Comparison of ENCODE assay signal across 9 cellular contexts in genomic region chr9:19517202-19517942, GRCh38.
DNase-seq lines count a peak whose midpoint lies in the region; ATAC-seq and TF ChIP-seq lines count a peak whose summit lies in the region.
"Had no signal": no experiment of that assay in that cellular context is flagged by ENCODE, and none has a peak within 500 bp of the region (broad histone marks: within the 10 kb centered on the region; RNA-seq: fewer than 3 reads in every experiment).

No MANE protein-coding gene starts in this region.

- no peaks in the 10 kb centered on the region for H3K9me3 ChIP-seq in mammary epithelial cell (replicated peaks; ENCODE audit: insufficient read depth, low read length)

- no peak overlapping the region for H3K27ac Mint-ChIP-seq in activated naive CD8-positive, alpha-beta T cell treated with anti-CD3 and anti-CD28 coated beads, Interleukin-2, amount 50 U/mL, for 24 hours
- H3K27ac Mint-ChIP-seq in activated naive CD8-positive, alpha-beta T cell treated with anti-CD3 and anti-CD28 coated beads for 36 hours: no peak overlapping the region
- H3K27ac Mint-ChIP-seq in stimulated activated effector memory CD8-positive, alpha-beta T cell treated with anti-CD3 and anti-CD28 coated beads, Interleukin-12 subunit alpha, Interleukin-12 subunit beta, amount 100 ng/mL, for 72 hours: no peak overlapping the region

- no peaks in the 10 kb centered on the region for H3K36me3 Mint-ChIP-seq in activated naive CD8-positive, alpha-beta T cell treated with anti-CD3 and anti-CD28 coated beads, Interleukin-2, amount 50 U/mL, for 24 hours (ENCODE audit: low read depth)
- no peaks in the 10 kb centered on the region for H3K36me3 Mint-ChIP-seq in activated naive CD8-positive, alpha-beta T cell treated with anti-CD3 and anti-CD28 coated beads for 36 hours
- H3K36me3 Mint-ChIP-seq in stimulated activated effector memory CD8-positive, alpha-beta T cell treated with anti-CD3 and anti-CD28 coated beads, Interleukin-12 subunit alpha, Interleukin-12 subunit beta, amount 100 ng/mL, for 72 hours: no peaks in the 10 kb centered on the region

- dilution Hi-C loops in mammary epithelial cell (cut with HindIII; ENCODE audit: low sequenced_read_pairs): loop anchor here (5.0 kb wide), 1 partner anchor 375 kb away; no protein-coding TSS in a partner anchor

- intact Hi-C loops in mammary epithelial cell (cut with micrococcal nuclease): loop anchor here (1.0 kb wide), 1 partner anchor 405 kb away; no protein-coding TSS in a partner anchor

- peaks cover 7% of the 10 kb centered on the region for H3K27me3 Mint-ChIP-seq in activated naive CD8-positive, alpha-beta T cell treated with anti-CD3 and anti-CD28 coated beads, Interleukin-2, amount 50 U/mL, for 24 hours
- H3K27me3 Mint-ChIP-seq in activated naive CD8-positive, alpha-beta T cell treated with anti-CD3 and anti-CD28 coated beads for 36 hours: peaks cover 3% of the 10 kb centered on the region

- peaks cover 5% of the 10 kb centered on the region for H3K27me3 ChIP-seq in mammary epithelial cell (ENCODE audit: insufficient read depth, low read length)

- no peaks in the 10 kb centered on the region for H3K36me3 ChIP-seq in mammary epithelial cell (ENCODE audit: insufficient read depth, low read length)

- no peak overlapping the region for H3K4me3 Mint-ChIP-seq in activated naive CD8-positive, alpha-beta T cell treated with anti-CD3 and anti-CD28 coated beads, Interleukin-2, amount 50 U/mL, for 24 hours
- H3K4me3 Mint-ChIP-seq in activated naive CD8-positive, alpha-beta T cell treated with anti-CD3 and anti-CD28 coated beads for 36 hours: no peak overlapping the region
- H3K4me3 Mint-ChIP-seq in stimulated activated effector memory CD8-positive, alpha-beta T cell treated with anti-CD3 and anti-CD28 coated beads, Interleukin-12 subunit alpha, Interleukin-12 subunit beta, amount 100 ng/mL, for 72 hours: no peak overlapping the region

- in situ Hi-C loops in KBM-7 (cut with MboI; ENCODE audit: low pct_unique_long_range_greater_than_20kb, low sequenced_read_pairs) (no loop called here), mammary epithelial cell (cut with MboI; ENCODE audit: low sequenced_read_pairs in 2 of 2) (no loop called here)

- no TSS peak for BruUV-seq in mammary epithelial cell (replicated peaks; lab: Mats Ljungman, UMichigan)

- CTCF ChIA-PET in mammary epithelial cell (lab: Charles Lee; ENCODE audit: low non-redundant PET): interaction anchor here (0.6 to 0.8 kb wide), 3 partner anchors 16 to 405 kb away, joined by 3 to 16 read pairs (median 5); no protein-coding TSS in a partner anchor

- WGBS in mammary epithelial cell (ENCODE audit: low coverage, missing lambda C conversion rate): 74% methylated on average over 3 of the region's 3 CpGs

- H3K27ac ChIP-seq in mammary epithelial cell (ENCODE audit: insufficient read depth, low read depth, low read length): no peak overlapping the region

- H3K9me3 Mint-ChIP-seq in activated naive CD8-positive, alpha-beta T cell treated with anti-CD3 and anti-CD28 coated beads, Interleukin-2, amount 50 U/mL, for 24 hours: no peaks in the 10 kb centered on the region
- H3K9me3 Mint-ChIP-seq in activated naive CD8-positive, alpha-beta T cell treated with anti-CD3 and anti-CD28 coated beads for 36 hours: peaks cover 2% of the 10 kb centered on the region
- no peaks in the 10 kb centered on the region for H3K9me3 Mint-ChIP-seq in stimulated activated effector memory CD8-positive, alpha-beta T cell treated with anti-CD3 and anti-CD28 coated beads, Interleukin-12 subunit alpha, Interleukin-12 subunit beta, amount 100 ng/mL, for 72 hours

- peak; percentile 16 for DNase-seq in activated naive CD8-positive, alpha-beta T cell treated with anti-CD3 and anti-CD28 coated beads, Interleukin-2, amount 50 U/mL, for 24 hours
- no peak for DNase-seq in activated naive CD8-positive, alpha-beta T cell treated with anti-CD3 and anti-CD28 coated beads for 36 hours
- peak; percentile 53 for DNase-seq in KBM-7
- DNase-seq in mammary epithelial cell: peak; percentile 12
- DNase-seq in stimulated activated effector memory CD8-positive, alpha-beta T cell treated with anti-CD3 and anti-CD28 coated beads, Interleukin-12 subunit alpha, Interleukin-12 subunit beta, amount 100 ng/mL, for 72 hours (ENCODE audit: low spot score in 2 of 2): no peak
- no peak for DNase-seq in GM19240 (ENCODE audit: insufficient read length, low spot score)
- DNase-seq in activated CD4-positive, alpha-beta T cell treated with anti-CD3 and anti-CD28 coated beads for 4 hours: no peak
- DNase-seq in SK-N-DZ (ENCODE audit: low spot score): no peak
- DNase-seq: cortex of kidney had no signal

- no peaks in the 10 kb centered on the region for H4K20me1 ChIP-seq in mammary epithelial cell (ENCODE audit: insufficient read depth, low read length)

- no peak overlapping the region for H3K4me3 ChIP-seq in mammary epithelial cell (replicated peaks in 1 of 3; ENCODE audit: insufficient read depth in 1 of 3, low read depth in 2 of 3, low read length in 3 of 3)

- no peaks in the 10 kb centered on the region for H3K79me2 ChIP-seq in mammary epithelial cell (ENCODE audit: insufficient read depth, low read length)

- ATAC-seq in activated naive CD8-positive, alpha-beta T cell treated with anti-CD3 and anti-CD28 coated beads, Interleukin-2, amount 50 U/mL, for 24 hours: no peak
- ATAC-seq in stimulated activated effector memory CD8-positive, alpha-beta T cell treated with anti-CD3 and anti-CD28 coated beads, Interleukin-12 subunit alpha, Interleukin-12 subunit beta, amount 100 ng/mL, for 72 hours: peak; percentile 29

- H3K9ac ChIP-seq in mammary epithelial cell (ENCODE audit: insufficient read depth, low read length): no peak overlapping the region

- no peaks in the 10 kb centered on the region for H3K4me1 ChIP-seq in mammary epithelial cell (ENCODE audit: insufficient read depth, low read length)

- H3K4me1 Mint-ChIP-seq in activated naive CD8-positive, alpha-beta T cell treated with anti-CD3 and anti-CD28 coated beads, Interleukin-2, amount 50 U/mL, for 24 hours: peaks cover 13% of the 10 kb centered on the region
- H3K4me1 Mint-ChIP-seq in activated naive CD8-positive, alpha-beta T cell treated with anti-CD3 and anti-CD28 coated beads for 36 hours: peaks cover 17% of the 10 kb centered on the region
- peaks cover 15% of the 10 kb centered on the region for H3K4me1 Mint-ChIP-seq in stimulated activated effector memory CD8-positive, alpha-beta T cell treated with anti-CD3 and anti-CD28 coated beads, Interleukin-12 subunit alpha, Interleukin-12 subunit beta, amount 100 ng/mL, for 72 hours

- H3K4me2 ChIP-seq in mammary epithelial cell (ENCODE audit: insufficient read depth, low read depth, low read length): no peak overlapping the region

- H2AFZ ChIP-seq in mammary epithelial cell (ENCODE audit: low read depth, low read length): no peak overlapping the region

- peak; percentile 46 to 67 for TF ChIP-seq CTCF in mammary epithelial cell (conservative IDR thresholded peaks at IDR 0.05 in 1 of 2, IDR thresholded peaks at IDR 0.05 in 1 of 2; ENCODE audit: extremely low read depth in 1 of 2, insufficient read depth in 1 of 2, low read depth in 1 of 2, low read length in 2 of 2)

Comparison
In these comparisons a context has a peak if more than half of its experiments do, and no peak if none do; other contexts are left out.
1. DNase-seq: peak in activated naive CD8-positive, alpha-beta T cell treated with anti-CD3 and anti-CD28 coated beads, Interleukin-2, amount 50 U/mL, for 24 hours (single experiment), KBM-7 (single experiment) and mammary epithelial cell (single experiment); none in activated naive CD8-positive, alpha-beta T cell treated with anti-CD3 and anti-CD28 coated beads for 36 hours (single experiment), stimulated activated effector memory CD8-positive, alpha-beta T cell treated with anti-CD3 and anti-CD28 coated beads, Interleukin-12 subunit alpha, Interleukin-12 subunit beta, amount 100 ng/mL, for 72 hours (0 of 2), GM19240 (single experiment), activated CD4-positive, alpha-beta T cell treated with anti-CD3 and anti-CD28 coated beads for 4 hours (0 of 2) and SK-N-DZ (single experiment).